ENCODE assay signal across 16 cellular contexts in genomic region chr2:188963738-188964137, GRCh38. TPM values are rescaled to one million over a fixed set of nuclear protein-coding genes. Genes with fewer than 3 reads are reported as not detected.
DNase-seq lines count a peak whose midpoint lies in the region; FAIRE-seq and TF ChIP-seq lines count a peak whose summit lies in the region.
"Had no signal": no experiment of that assay in that cellular context is flagged by ENCODE, and none has a peak within 500 bp of the region (broad histone marks: within the 10 kb centered on the region; RNA-seq: fewer than 3 reads in every experiment).

No MANE protein-coding gene starts in this region.

- H3K36me3 Mint-ChIP-seq in mesothelial cell of epicardium = peaks cover 5% of the 10 kb centered on the region
- H3K36me3 Mint-ChIP-seq: CD4-positive, alpha-beta memory T cell; IgD-negative memory B cell had no signal

- no peak for DNase-seq in adipocyte (ENCODE audit: low read depth)
- DNase-seq in fibroblast of pulmonary artery (ENCODE audit: low read depth) = peak; percentile 46
- no peak for DNase-seq in mesothelial cell of epicardium (ENCODE audit: low spot score in 2 of 2, unreplicated experiment in 2 of 2)
- DNase-seq in stomach = no peak
- DNase-seq in H54 (ENCODE audit: insufficient read length, low spot score) = no peak
- DNase-seq in NCI-H748 treated with DMSO at 0.1 percent for 48 hours (lab: John Stamatoyannopoulos, UW) = no peak
- DNase-seq in RPMI8226 = no peak
- DNase-seq: BE2C; CD4-positive, alpha-beta memory T cell; DMS79; H9 had no signal

- FAIRE-seq in H54 (lab: Jason Lieb, UNC) = no peak
- FAIRE-seq: A549, GM12878 had no signal

- H3K4me1 Mint-ChIP-seq in mesothelial cell of epicardium = peaks cover 14% of the 10 kb centered on the region
- H3K4me1 Mint-ChIP-seq: CD4-positive, alpha-beta memory T cell; H9; IgD-negative memory B cell had no signal

- H3K9me3 ChIP-seq in adipocyte (ENCODE audit: control insufficient read depth, low read length) (no peaks in the 10 kb centered on the region), stomach (no peaks in the 10 kb centered on the region)
- H3K9me3 ChIP-seq: A549, BE2C had no signal

- peaks cover 49% of the 10 kb centered on the region for H3K4me1 ChIP-seq in adipocyte (ENCODE audit: control insufficient read depth, insufficient read depth, low read length)
- H3K4me1 ChIP-seq in stomach = peaks cover 0 to 15% (median 3%) of the 10 kb centered on the region in 4 donors
- H3K4me1 ChIP-seq: BE2C had no signal

- H3K4me3 ChIP-seq in adipocyte (ENCODE audit: low read length) = peak overlapping the region; percentile 70
- H3K4me3 ChIP-seq in fibroblast of pulmonary artery (replicated peaks; ENCODE audit: low read depth, low read length) = no peak overlapping the region
- H3K4me3 ChIP-seq in stomach = no peak overlapping the region
- H3K4me3 ChIP-seq: A549, GM12878 had no signal

- no peaks in the 10 kb centered on the region for H3K27me3 Mint-ChIP-seq in mesothelial cell of epicardium (ENCODE audit: low read depth)
- H3K27me3 Mint-ChIP-seq: CD4-positive, alpha-beta memory T cell; IgD-negative memory B cell had no signal

- no peak overlapping the region for H3K4me3 Mint-ChIP-seq in mesothelial cell of epicardium
- H3K4me3 Mint-ChIP-seq: CD4-positive, alpha-beta memory T cell; H9; IgD-negative memory B cell had no signal

- peak overlapping the region; percentile 53 for H3K27ac Mint-ChIP-seq in mesothelial cell of epicardium
- H3K27ac Mint-ChIP-seq: CD4-positive, alpha-beta memory T cell; H9; IgD-negative memory B cell had no signal

- TF ChIP-seq POLR2A in stomach (IDR thresholded peaks at IDR 0.05) (no peak), H54 (IDR thresholded peaks at IDR 0.05; ENCODE audit: low read depth, low read length) (no peak)

- WGBS in stomach, 5 donors = 72 to 88% (median 74%) methylated on average over 3 of the region's 3 CpGs

- intact Hi-C loops in stomach (cut with DNase I; ENCODE audit: low total_unique reads) = no loop called here

- no peaks in the 10 kb centered on the region for H3K36me3 ChIP-seq in adipocyte (ENCODE audit: control insufficient read depth, insufficient read depth, low read length, severe bottlenecking)
- H3K36me3 ChIP-seq in stomach = no peaks in the 10 kb centered on the region
- H3K36me3 ChIP-seq: BE2C had no signal

- no peaks in the 10 kb centered on the region for H3K27me3 ChIP-seq in adipocyte (replicated peaks; ENCODE audit: control insufficient read depth, insufficient read depth, low read length)
- no peaks in the 10 kb centered on the region for H3K27me3 ChIP-seq in stomach
- H3K27me3 ChIP-seq: BE2C had no signal

- peaks cover 26% of the 10 kb centered on the region for H3K9me3 Mint-ChIP-seq in mesothelial cell of epicardium
- H3K9me3 Mint-ChIP-seq: H9 had no signal

- H3K27ac ChIP-seq in stomach = no peak overlapping the region
- H3K27ac ChIP-seq: A549, C4-2B had no signal

- TF ChIP-seq EP300 in stomach (IDR thresholded peaks at IDR 0.05) = no peak

- no peak for TF ChIP-seq CTCF in fibroblast of pulmonary artery (IDR thresholded peaks at IDR 0.05; ENCODE audit: low read length, missing control alignments)
- no peak for TF ChIP-seq CTCF in mesothelial cell of epicardium (IDR thresholded peaks at IDR 0.05; ENCODE audit: unreplicated experiment)
- no peak for TF ChIP-seq CTCF in stomach (IDR thresholded peaks at IDR 0.05)

- peak overlapping the region; percentile 80 for H3K9ac ChIP-seq in adipocyte (ENCODE audit: low read length)

RNA-seq across cellular contexts. Expression of gene COL3A1, which starts 10.4 kb away (rescaled TPM):
- total RNA-seq in mesothelial cell of epicardium (7,569 to 7,691 TPM (median 7,584 TPM) in 3 replicates), stomach (1,000 to 10,000 TPM in 2 of 5 donors, 100 to 1,000 TPM in 3; 116 to 7,728 (median 450) TPM)
- polyA plus RNA-seq in stomach = 100 to 1,000 TPM in 1 of 3 donors, 10 to 100 TPM in 2; 60.7 to 108 (median 87.2) TPM
- total RNA-seq: CD4-positive, alpha-beta memory T cell; H9; HT-29 had no signal
- polyA plus RNA-seq: CD4-positive, alpha-beta memory T cell; IgD-negative memory B cell had no signal
